ENCODE assay signal across 8 cellular contexts in genomic region chrY:7085606-7086005, GRCh38.
DNase-seq lines count a peak whose midpoint lies in the region; ATAC-seq, FAIRE-seq and TF ChIP-seq lines count a peak whose summit lies in the region.

No MANE protein-coding gene starts in this region.

- peaks cover 6% of the 10 kb centered on the region for H3K4me1 Mint-ChIP-seq in T-helper 17 cell

- ATAC-seq in HG02759 (IDR thresholded peaks at IDR 0.05; ENCODE audit: unreplicated experiment), result peak; percentile 95
- peak; percentile 96 for ATAC-seq in T-helper 17 cell

- no peak overlapping the region for H3K27ac Mint-ChIP-seq in T-helper 17 cell

- no peak overlapping the region for H3K4me3 ChIP-seq in hepatocyte

- H4K20me1 ChIP-seq in hepatocyte (ENCODE audit: insufficient read depth, poor library complexity, severe bottlenecking), result no peaks in the 10 kb centered on the region

- no peak overlapping the region for H3K27ac ChIP-seq in hepatocyte

- FAIRE-seq in urothelium cell line (lab: Jason Lieb, UNC), result no peak

- no peaks in the 10 kb centered on the region for H3K4me1 ChIP-seq in hepatocyte (ENCODE audit: insufficient read depth)

- no peak overlapping the region for H2AFZ ChIP-seq in hepatocyte

- H3K79me2 ChIP-seq in hepatocyte, result no peaks in the 10 kb centered on the region

- H3K36me3 Mint-ChIP-seq in T-helper 17 cell (ENCODE audit: low read depth), result no peaks in the 10 kb centered on the region

- WGBS in hepatocyte (ENCODE audit: low lambda C conversion rate, missing lambda C conversion rate), result no CpG with 5 or more reads among the region's 10 CpGs

- H3K4me2 ChIP-seq in hepatocyte, result no peak overlapping the region

- no peaks in the 10 kb centered on the region for H3K27me3 Mint-ChIP-seq in T-helper 17 cell

- no peaks in the 10 kb centered on the region for H3K27me3 ChIP-seq in hepatocyte

- no peaks in the 10 kb centered on the region for H3K9me2 ChIP-seq in hepatocyte (replicated peaks; ENCODE audit: insufficient read depth)

- no peak overlapping the region for H3K4me3 Mint-ChIP-seq in T-helper 17 cell

- H3K9me3 ChIP-seq in T-helper 17 cell (ENCODE audit: control insufficient read depth, low read length, poor library complexity, severe bottlenecking) (no peaks in the 10 kb centered on the region), hepatocyte (ENCODE audit: low read depth) (no peaks in the 10 kb centered on the region)

- no peaks in the 10 kb centered on the region for H3K36me3 ChIP-seq in hepatocyte (replicated peaks; ENCODE audit: insufficient read depth, low read depth)

- peak; percentile 16 for DNase-seq in COR-L47 (lab: John Stamatoyannopoulos, UW)
- DNase-seq in T-helper 17 cell, result peak; percentile 59 to 66 (median 62)
- DNase-seq in fibroblast of gingiva (ENCODE audit: low read depth), result peak; percentile 3
- DNase-seq in stimulated activated CD4-positive, alpha-beta T cell treated with anti-CD3 and anti-CD28 coated beads, Interleukin-4, amount 100 ng/mL, for 1 hour, result peak; percentile 71
- no peak for DNase-seq in hepatocyte (ENCODE audit: low spot score)
- DNase-seq in urothelium cell line (ENCODE audit: low spot score), result no peak
- DNase-seq in kidney tubule cell (ENCODE audit: low spot score), result no peak

- TF ChIP-seq CTCF in hepatocyte (IDR thresholded peaks at IDR 0.05; ENCODE audit: poor library complexity), result no peak

Comparison
In these comparisons a context has a peak if more than half of its experiments do, and no peak if none do; other contexts are left out.
1. DNase-seq: peak in COR-L47 (single experiment), T-helper 17 cell (3 of 3), fibroblast of gingiva (single experiment) and stimulated activated CD4-positive, alpha-beta T cell treated with anti-CD3 and anti-CD28 coated beads, Interleukin-4, amount 100 ng/mL, for 1 hour (single experiment); none in hepatocyte (single experiment), urothelium cell line (single experiment) and kidney tubule cell (single experiment).